Comparison of ENCODE assay signal across 8 cellular contexts in the genomic region with DNA sequence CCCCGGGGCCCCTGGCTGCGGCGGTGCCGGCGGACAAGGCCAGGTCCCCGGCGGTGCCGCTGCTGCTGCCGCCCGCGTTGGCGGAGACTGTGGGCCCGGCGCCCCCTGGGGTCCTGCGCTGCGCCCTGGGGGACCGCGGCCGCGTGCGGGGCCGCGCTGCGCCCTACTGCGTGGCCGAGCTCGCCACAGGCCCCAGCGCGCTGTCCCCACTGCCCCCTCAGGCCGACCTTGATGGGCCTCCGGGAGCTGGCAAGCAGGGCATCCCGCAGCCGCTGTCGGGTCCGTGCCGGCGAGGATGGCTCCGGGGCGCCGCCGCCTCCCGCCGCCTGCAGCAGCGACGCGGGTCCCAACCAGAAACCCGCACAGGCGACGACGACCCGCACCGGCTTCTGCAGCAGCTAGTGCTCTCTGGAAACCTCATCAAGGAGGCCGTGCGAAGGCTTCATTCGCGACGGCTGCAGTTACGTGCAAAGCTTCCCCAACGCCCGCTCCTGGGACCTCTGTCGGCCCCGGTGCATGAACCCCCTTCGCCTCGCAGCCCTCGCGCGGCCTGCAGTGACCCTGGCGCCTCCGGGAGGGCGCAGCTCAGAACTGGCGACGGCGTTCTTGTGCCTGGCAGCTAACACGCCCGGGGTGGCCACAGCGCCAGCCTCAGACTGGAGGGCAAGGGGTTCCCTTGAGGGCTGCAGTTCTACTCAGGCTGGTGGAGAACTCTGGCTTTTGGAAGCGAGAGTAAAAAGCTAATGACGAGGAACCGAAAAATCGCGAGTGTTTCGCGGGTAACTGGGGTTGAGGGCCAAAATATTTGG. TPM values are rescaled to one million over a fixed set of nuclear protein-coding genes. Genes with fewer than 3 reads are reported as not detected.
DNase-seq lines count a peak whose midpoint lies in the region; TF ChIP-seq lines count a peak whose summit lies in the region.

No MANE protein-coding gene starts in this region.

- CTCF ChIA-PET in mammary epithelial cell (lab: Charles Lee; ENCODE audit: low non-redundant PET): no interaction called here

- H3K36me3 ChIP-seq in mammary epithelial cell (ENCODE audit: insufficient read depth, low read length): no peaks in the 10 kb centered on the region

- TF ChIP-seq CTCF in VCaP (conservative IDR thresholded peaks at IDR 0.05) (peak; percentile 15; the same call in 1 of the 2 replicates), mammary epithelial cell (conservative IDR thresholded peaks at IDR 0.05 in 1 of 2, IDR thresholded peaks at IDR 0.05 in 1 of 2; ENCODE audit: extremely low read depth in 1 of 2, insufficient read depth in 1 of 2, low read depth in 1 of 2, low read length in 2 of 2) (no peak)

- BruUV-seq in mammary epithelial cell (replicated peaks; lab: Mats Ljungman, UMichigan): no TSS peak

- peaks cover 13% of the 10 kb centered on the region for H3K4me1 ChIP-seq in mammary epithelial cell (ENCODE audit: insufficient read depth, low read length)

- dilution Hi-C loops in mammary epithelial cell (cut with HindIII; ENCODE audit: low sequenced_read_pairs): no loop called here

- H3K27ac ChIP-seq in VCaP (peak overlapping the region; percentile 99), mammary epithelial cell (ENCODE audit: insufficient read depth, low read depth, low read length) (no peak overlapping the region)

- H3K79me2 ChIP-seq in mammary epithelial cell (ENCODE audit: insufficient read depth, low read length): no peaks in the 10 kb centered on the region

- DNase-seq in AML-193 (lab: John Stamatoyannopoulos, UW) (peak; percentile 49 to 62), GM19238 (ENCODE audit: insufficient read length, low spot score) (peak; percentile 29), HK-2 (ENCODE audit: unreplicated experiment) (peak; percentile 73), mammary epithelial cell (peak; percentile 18), islet precursor cell (peak; percentile 82), NCI-H1436 (lab: John Stamatoyannopoulos, UW) (no peak)
- DNase-seq in stimulated activated CD4-positive, alpha-beta T cell treated with anti-CD3 and anti-CD28 coated beads, Interleukin-12 subunit alpha, Interleukin-12 subunit beta, amount 100 ng/mL, for 48 hours (ENCODE audit: low read depth in 2 of 3, low spot score in 1 of 3): peak; percentile 25 to 52 (median 35)

- intact Hi-C loops in mammary epithelial cell (cut with micrococcal nuclease): loop anchor here (1.0 to 2.0 kb wide), 2 partner anchors 13 to 28 kb away; partner anchors contain the start of gene ARHGAP19

- peaks cover 2% of the 10 kb centered on the region for H3K27me3 ChIP-seq in mammary epithelial cell (ENCODE audit: insufficient read depth, low read length)

- no peak overlapping the region for H3K9ac ChIP-seq in mammary epithelial cell (ENCODE audit: insufficient read depth, low read length)

- no peaks in the 10 kb centered on the region for H3K9me3 ChIP-seq in mammary epithelial cell (replicated peaks; ENCODE audit: insufficient read depth, low read length)

- 7% methylated on average over 18 of the region's 83 CpGs for WGBS in mammary epithelial cell (ENCODE audit: low coverage, missing lambda C conversion rate)

- no peaks in the 10 kb centered on the region for H4K20me1 ChIP-seq in mammary epithelial cell (ENCODE audit: insufficient read depth, low read length)

- peak overlapping the region; percentile 97 for H2AFZ ChIP-seq in mammary epithelial cell (ENCODE audit: low read depth, low read length)

- H3K4me2 ChIP-seq in mammary epithelial cell (ENCODE audit: insufficient read depth, low read depth, low read length): peak overlapping the region; percentile 93

- H3K4me3 ChIP-seq in mammary epithelial cell (replicated peaks in 1 of 3; ENCODE audit: insufficient read depth in 1 of 3, low read depth in 2 of 3, low read length in 3 of 3): peak overlapping the region; percentile 43 to 92 (median 83)

- in situ Hi-C loops in mammary epithelial cell (cut with MboI; ENCODE audit: low sequenced_read_pairs in 2 of 2): no loop called here

RNA-seq across cellular contexts. Expression of gene FRAT1, which starts 0.8 kb away (rescaled TPM):
- 1 to 10 TPM; 1.5 to 2.4 TPM for total RNA-seq in mammary epithelial cell
- 0.58 TPM for polyA plus RNA-seq in mammary epithelial cell
- not detected for polyA minus RNA-seq in mammary epithelial cell

RNA-seq across cellular contexts. Expression of gene FRAT2, which starts 14.7 kb away (rescaled TPM):
- 1 to 10 TPM; 5.0 to 5.3 TPM for total RNA-seq in mammary epithelial cell
- polyA plus RNA-seq in mammary epithelial cell: 4.0 TPM
- 11.9 TPM for polyA minus RNA-seq in mammary epithelial cell

RNA-seq across cellular contexts. Expression of gene ARHGAP19, which starts 27.4 kb away (rescaled TPM):
- 10 to 100 TPM; 10.8 to 20.5 TPM for total RNA-seq in mammary epithelial cell
- 7.4 TPM for polyA plus RNA-seq in mammary epithelial cell
- polyA minus RNA-seq in mammary epithelial cell: 11.0 TPM
